ENCODE assay signal across 7 cellular contexts in the genomic region with DNA sequence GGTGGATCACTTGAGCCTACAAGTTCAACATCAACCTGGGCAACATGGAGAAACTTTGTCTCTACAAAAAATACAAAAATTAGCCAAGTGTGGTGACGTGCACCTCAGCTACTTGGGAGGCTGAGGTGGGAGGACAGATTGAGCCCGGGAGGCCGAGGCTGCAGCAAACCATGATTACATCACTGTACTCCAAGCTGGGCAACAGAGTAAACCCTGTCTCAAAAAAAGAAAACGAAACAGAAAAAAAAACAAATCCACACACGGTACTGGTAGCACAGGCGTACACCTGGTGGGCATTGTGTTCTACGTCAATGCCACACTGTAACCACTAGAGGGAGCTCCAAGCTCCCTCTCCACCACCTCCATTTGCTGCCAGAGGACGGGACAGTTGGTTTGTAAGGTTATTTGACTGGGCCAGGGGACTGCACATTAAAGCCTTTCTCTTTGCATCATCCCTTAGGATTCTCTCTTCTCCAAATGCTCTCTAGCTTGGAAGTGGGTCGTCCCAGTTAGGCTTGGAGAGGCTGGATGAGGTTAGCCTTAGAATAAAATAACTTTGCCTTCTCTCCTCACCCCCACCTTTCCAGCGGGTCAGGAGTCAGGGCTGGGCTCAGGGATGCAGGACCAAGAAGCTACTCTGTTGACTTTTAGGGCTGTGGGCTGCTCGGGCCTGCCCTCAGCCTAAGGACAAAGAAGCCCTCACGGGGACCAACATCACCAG.
DNase-seq lines count a peak whose midpoint lies in the region; ATAC-seq and TF ChIP-seq lines count a peak whose summit lies in the region.

No MANE protein-coding gene starts in this region.

- no peaks in the 10 kb centered on the region for H3K36me3 Mint-ChIP-seq in activated naive CD4-positive, alpha-beta T cell treated with anti-CD3 and anti-CD28 coated beads for 36 hours (ENCODE audit: low read depth)

- DNase-seq in GM03348 (ENCODE audit: low spot score) (peak; percentile 85), RWPE1 (ENCODE audit: low spot score) (peak; percentile 76), head of caudate nucleus (peak in 25 of 42 donors; percentile 40 to 80 (median 61)), renal cortical epithelial cell (ENCODE audit: low read depth) (peak; percentile 53)
- peak; percentile 51 for DNase-seq in activated naive CD4-positive, alpha-beta T cell treated with anti-CD3 and anti-CD28 coated beads for 36 hours

- H3K4me3 Mint-ChIP-seq in activated naive CD4-positive, alpha-beta T cell treated with anti-CD3 and anti-CD28 coated beads for 36 hours, result no peak overlapping the region

- ATAC-seq in GM21360 (IDR thresholded peaks at IDR 0.05; ENCODE audit: unreplicated experiment) (peak; percentile 66), HG03558 (IDR thresholded peaks at IDR 0.05; ENCODE audit: extremely low read depth, unreplicated experiment) (peak; percentile 88)

- no peaks in the 10 kb centered on the region for H3K4me1 Mint-ChIP-seq in activated naive CD4-positive, alpha-beta T cell treated with anti-CD3 and anti-CD28 coated beads for 36 hours (ENCODE audit: low read depth)

- H3K27ac ChIP-seq in RWPE1, result no peak overlapping the region

- intact Hi-C loops in activated naive CD4-positive, alpha-beta T cell treated with anti-CD3 and anti-CD28 coated beads for 36 hours (cut with micrococcal nuclease), result loop anchor here (1.0 kb wide), 3 partner anchors 56 to 412 kb away; no protein-coding TSS in a partner anchor
- intact Hi-C loops in head of caudate nucleus (cut with DNase I), result loop anchor here (2.0 to 5.0 kb wide), 2 partner anchors 127 to 170 kb away; no protein-coding TSS in a partner anchor

- no peak overlapping the region for H3K27ac Mint-ChIP-seq in activated naive CD4-positive, alpha-beta T cell treated with anti-CD3 and anti-CD28 coated beads for 36 hours

- POLR2A ChIA-PET in RWPE1 (lab: Yijun Ruan, JAX; ENCODE audit: low non-redundant PET), result no interaction called here

- peak; percentile 93 for TF ChIP-seq CTCF in RWPE1 (conservative IDR thresholded peaks at IDR 0.05; ENCODE audit: low read depth)

- H3K27me3 Mint-ChIP-seq in activated naive CD4-positive, alpha-beta T cell treated with anti-CD3 and anti-CD28 coated beads for 36 hours (ENCODE audit: low read depth), result no peaks in the 10 kb centered on the region

- H3K9me3 Mint-ChIP-seq in activated naive CD4-positive, alpha-beta T cell treated with anti-CD3 and anti-CD28 coated beads for 36 hours, result no peaks in the 10 kb centered on the region

- CTCF ChIA-PET in RWPE1 (lab: Yijun Ruan, JAX), result interaction anchor here (0.5 to 3.5 kb wide), 34 partner anchors 9 to 1047 kb away, joined by 3 to 21 read pairs (median 4); partner anchors contain the start of gene SORBS1
- CTCF ChIA-PET in activated naive CD4-positive, alpha-beta T cell treated with anti-CD3 and anti-CD28 coated beads for 36 hours (lab: Charles Lee), result interaction anchor here (0.6 to 5.7 kb wide), 34 partner anchors 9 to 631 kb away, joined by 3 to 103 read pairs (median 4); no protein-coding TSS in a partner anchor
